ENCODE assay signal across 32 cellular contexts in genomic region chrX:74107666-74108065, GRCh38.
DNase-seq lines count a peak whose midpoint lies in the region; ATAC-seq, FAIRE-seq and TF ChIP-seq lines count a peak whose summit lies in the region.
"Had no signal": no experiment of that assay in that cellular context is flagged by ENCODE, and none has a peak within 500 bp of the region (broad histone marks: within the 10 kb centered on the region; RNA-seq: fewer than 3 reads in every experiment).

No MANE protein-coding gene starts in this region.

- no peaks in the 10 kb centered on the region for H3K9me1 ChIP-seq in endothelial cell of umbilical vein (replicated peaks; ENCODE audit: control insufficient read depth, extremely low read depth, insufficient read depth, low read length)

- no peak overlapping the region for H3K4me2 ChIP-seq in HepG2 (ENCODE audit: low read depth, low read length)
- H3K4me2 ChIP-seq in endothelial cell of umbilical vein (ENCODE audit: insufficient read depth, low read length), result no peak overlapping the region
- H3K4me2 ChIP-seq in mammary epithelial cell (ENCODE audit: insufficient read depth, low read depth, low read length), result no peak overlapping the region
- H3K4me2 ChIP-seq: A549; BLaER1; BLaER1 treated with 17β-estradiol and CSF1 and Interleukin-3, amounts not matched to agents 10 nM and 100 nM had no signal

- no peak overlapping the region for H2AFZ ChIP-seq in HepG2 (ENCODE audit: low read length)
- no peak overlapping the region for H2AFZ ChIP-seq in endothelial cell of umbilical vein (ENCODE audit: low read depth, low read length)
- no peak overlapping the region for H2AFZ ChIP-seq in mammary epithelial cell (ENCODE audit: low read depth, low read length)

- dilution Hi-C loops in endothelial cell of umbilical vein (cut with MboI; ENCODE audit: extremely low pct_ligation_motif_present, low sequenced_read_pairs), result no loop called here
- dilution Hi-C loops in mammary epithelial cell (cut with HindIII; ENCODE audit: low sequenced_read_pairs), result no loop called here

- H3K9ac ChIP-seq in HepG2 (ENCODE audit: insufficient read depth, low read depth, low read length) (no peak overlapping the region), endothelial cell of umbilical vein (replicated peaks; ENCODE audit: extremely low read depth, insufficient read depth, low read length) (no peak overlapping the region), mammary epithelial cell (ENCODE audit: insufficient read depth, low read length) (no peak overlapping the region)
- H3K9ac ChIP-seq: BLaER1; BLaER1 treated with 17β-estradiol and CSF1 and Interleukin-3, amounts not matched to agents 10 nM and 100 nM had no signal

- CTCF ChIA-PET in HepG2 (lab: Yijun Ruan, JAX; ENCODE audit: low intra/inter-chr PET ratio, low total read pairs), result no interaction called here
- CTCF ChIA-PET in endothelial cell of umbilical vein (lab: Charles Lee), result no interaction called here
- CTCF ChIA-PET in mammary epithelial cell (lab: Charles Lee; ENCODE audit: low non-redundant PET), result no interaction called here

- H3K27me3 ChIP-seq in HepG2 (ENCODE audit: control insufficient read depth in 1 of 2, insufficient read depth in 2 of 2, low read length in 2 of 2) (no peaks in the 10 kb centered on the region), right lobe of liver (no peaks in the 10 kb centered on the region), endothelial cell of umbilical vein (ENCODE audit: control insufficient read depth in 2 of 2, insufficient read depth in 2 of 2, low read length in 2 of 2) (no peaks in the 10 kb centered on the region), pancreas (peaks cover 0 to 7% (median 0%) of the 10 kb centered on the region in 4 donors), tibial nerve (peaks cover 0 to 3% of the 10 kb centered on the region in 2 donors), mammary epithelial cell (ENCODE audit: insufficient read depth, low read length) (peaks cover 3% of the 10 kb centered on the region)
- H3K27me3 ChIP-seq: BE2C had no signal

- in situ Hi-C loops in HepG2 (cut with HindIII; ENCODE audit: extremely low pct_ligation_motif_present, low pct_unique_long_range_greater_than_20kb) (no loop called here), mammary epithelial cell (cut with MboI; ENCODE audit: low sequenced_read_pairs in 2 of 2) (no loop called here)

- POLR2A ChIA-PET in HepG2 (lab: Yijun Ruan, JAX), result no interaction called here
- POLR2A ChIA-PET in endothelial cell of umbilical vein (lab: Charles Lee), result no interaction called here

- no peak overlapping the region for H3K27ac ChIP-seq in HepG2 (ENCODE audit: extremely low read length, insufficient read depth, low read length)
- H3K27ac ChIP-seq in right lobe of liver, result no peak overlapping the region
- no peak overlapping the region for H3K27ac ChIP-seq in endothelial cell of umbilical vein (ENCODE audit: insufficient read depth, low read depth, low read length)
- H3K27ac ChIP-seq in pancreas, result no peak overlapping the region
- H3K27ac ChIP-seq in tibial nerve, result no peak overlapping the region
- H3K27ac ChIP-seq in mammary epithelial cell (ENCODE audit: insufficient read depth, low read depth, low read length), result no peak overlapping the region
- H3K27ac ChIP-seq: 22Rv1; A549; BLaER1; BLaER1 treated with 17β-estradiol and CSF1 and Interleukin-3, amounts not matched to agents 10 nM and 100 nM; C4-2B had no signal

- H3K79me2 ChIP-seq in HepG2 (ENCODE audit: insufficient read depth, low read length) (no peaks in the 10 kb centered on the region), endothelial cell of umbilical vein (ENCODE audit: control insufficient read depth, insufficient read depth, low read length) (no peaks in the 10 kb centered on the region), mammary epithelial cell (ENCODE audit: insufficient read depth, low read length) (no peaks in the 10 kb centered on the region)

- intact Hi-C loops in HepG2 (cut with micrococcal nuclease; ENCODE audit: unreplicated experiment), result no loop called here
- intact Hi-C loops in right lobe of liver (cut with DNase I), result no loop called here
- intact Hi-C loops in endothelial cell of umbilical vein (cut with micrococcal nuclease), result no loop called here
- intact Hi-C loops in pancreas (cut with DNase I), result no loop called here
- intact Hi-C loops in mammary epithelial cell (cut with micrococcal nuclease), result no loop called here

- TF ChIP-seq POLR2A in HepG2 (IDR thresholded peaks at IDR 0.05; ENCODE audit: insufficient read depth in 1 of 2, low read depth in 2 of 2, low read length in 2 of 2) (no peak), right lobe of liver (IDR thresholded peaks at IDR 0.05) (no peak), endothelial cell of umbilical vein (IDR thresholded peaks at IDR 0.05; ENCODE audit: low read depth, low read length) (no peak), tibial nerve (IDR thresholded peaks at IDR 0.05) (no peak)

- ATAC-seq in HepG2 (no peak), right lobe of liver (no peak), pancreas (no peak)
- ATAC-seq: A549; CD8-positive, alpha-beta T cell had no signal

- no peaks in the 10 kb centered on the region; the same call in 1 of the 2 replicates for H3K9me3 ChIP-seq in HepG2 (ENCODE audit: low read length)
- H3K9me3 ChIP-seq in right lobe of liver, result no peaks in the 10 kb centered on the region
- no peaks in the 10 kb centered on the region for H3K9me3 ChIP-seq in endothelial cell of umbilical vein (replicated peaks; ENCODE audit: control insufficient read depth, insufficient read depth, low read length)
- no peaks in the 10 kb centered on the region for H3K9me3 ChIP-seq in pancreas
- peaks cover 0 to 10% (median 3%) of the 10 kb centered on the region in 4 donors for H3K9me3 ChIP-seq in tibial nerve
- peaks cover 7% of the 10 kb centered on the region for H3K9me3 ChIP-seq in mammary epithelial cell (replicated peaks; ENCODE audit: insufficient read depth, low read length)
- H3K9me3 ChIP-seq: BE2C, Caco-2 had no signal

- H3K4me3 ChIP-seq in HepG2 (replicated peaks in 1 of 3; ENCODE audit: insufficient read depth in 1 of 3, low read depth in 2 of 3, low read length in 3 of 3), result no peak overlapping the region
- H3K4me3 ChIP-seq in right lobe of liver, result no peak overlapping the region
- no peak overlapping the region for H3K4me3 ChIP-seq in endothelial cell of umbilical vein (replicated peaks in 1 of 3; ENCODE audit: insufficient read depth in 1 of 3, low read depth in 1 of 3, low read length in 3 of 3)
- no peak overlapping the region for H3K4me3 ChIP-seq in pancreas
- H3K4me3 ChIP-seq in tibial nerve, result no peak overlapping the region
- no peak overlapping the region for H3K4me3 ChIP-seq in mammary epithelial cell (replicated peaks in 1 of 3; ENCODE audit: insufficient read depth in 1 of 3, low read depth in 2 of 3, low read length in 3 of 3)
- H3K4me3 ChIP-seq: A549; BLaER1; BLaER1 treated with 17β-estradiol and CSF1 and Interleukin-3, amounts not matched to agents 10 nM and 100 nM had no signal

- H3K36me3 ChIP-seq in HepG2 (replicated peaks in 1 of 2; ENCODE audit: control insufficient read depth in 1 of 2, insufficient read depth in 2 of 2, low read length in 2 of 2), result no peaks in the 10 kb centered on the region
- H3K36me3 ChIP-seq in right lobe of liver, result no peaks in the 10 kb centered on the region
- H3K36me3 ChIP-seq in endothelial cell of umbilical vein (ENCODE audit: control insufficient read depth in 2 of 2, extremely low read depth in 1 of 2, insufficient read depth in 2 of 2, low read length in 2 of 2), result no peaks in the 10 kb centered on the region
- no peaks in the 10 kb centered on the region for H3K36me3 ChIP-seq in pancreas
- peaks cover 0 to 28% (median 0%) of the 10 kb centered on the region in 3 donors for H3K36me3 ChIP-seq in tibial nerve
- no peaks in the 10 kb centered on the region for H3K36me3 ChIP-seq in mammary epithelial cell (ENCODE audit: insufficient read depth, low read length)
- H3K36me3 ChIP-seq: BE2C had no signal

- H4K20me1 ChIP-seq in HepG2 (ENCODE audit: insufficient read depth, low read length), result no peaks in the 10 kb centered on the region
- no peaks in the 10 kb centered on the region for H4K20me1 ChIP-seq in endothelial cell of umbilical vein (replicated peaks; ENCODE audit: control insufficient read depth, extremely low read depth, insufficient read depth, low read length)
- H4K20me1 ChIP-seq in mammary epithelial cell (ENCODE audit: insufficient read depth, low read length), result no peaks in the 10 kb centered on the region
- H4K20me1 ChIP-seq: BLaER1; BLaER1 treated with 17β-estradiol and CSF1 and Interleukin-3, amounts not matched to agents 10 nM and 100 nM had no signal

- DNase-seq in HepG2 (ENCODE audit: low spot score), result no peak
- no peak for DNase-seq in right lobe of liver
- no peak for DNase-seq in endothelial cell of umbilical vein (ENCODE audit: low read depth, low spot score)
- DNase-seq in pancreas, result no peak
- no peak for DNase-seq in tibial nerve (ENCODE audit: low spot score in 2 of 2)
- DNase-seq in mammary epithelial cell, result no peak
- DNase-seq: 8988T; ACHN; AML-193; BE2C; C1 segment of cervical spinal cord; Caco-2; Calu3; CD4-positive, alpha-beta memory T cell; CD4-positive, alpha-beta T cell; CD4-positive, CD25-positive, alpha-beta regulatory T cell; CD8-positive, alpha-beta memory T cell; CD8-positive, alpha-beta T cell; COR-L47; DMS 273 treated with DMSO at 0.1 percent for 48 hours; DMS153; DMS53; DMS79; DMS79 treated with DMSO at 0.1 percent for 48 hours; DND-41; EL had no signal

- FAIRE-seq in HepG2 (lab: Jason Lieb, UNC), result peak; percentile 64
- peak; percentile 55 for FAIRE-seq in endothelial cell of umbilical vein (lab: Jason Lieb, UNC)
- FAIRE-seq in pancreas (lab: Jason Lieb, UNC), result peak; percentile 72
- FAIRE-seq: A204.1 had no signal

- TF ChIP-seq EP300 in HepG2 (IDR thresholded peaks at IDR 0.05; ENCODE audit: low read depth in 2 of 2, low read length in 2 of 2) (no peak), HepG2 (CRISPR knock-in tag; IDR thresholded peaks at IDR 0.05; ENCODE audit: borderline replicate concordance) (no peak), tibial nerve (IDR thresholded peaks at IDR 0.05) (no peak)

- H3K4me1 ChIP-seq in HepG2 (ENCODE audit: insufficient read depth, low read length) (no peaks in the 10 kb centered on the region), right lobe of liver (no peaks in the 10 kb centered on the region), endothelial cell of umbilical vein (ENCODE audit: control insufficient read depth, extremely low read depth, insufficient read depth, low read length) (no peaks in the 10 kb centered on the region), pancreas (no peaks in the 10 kb centered on the region), tibial nerve (no peaks in the 10 kb centered on the region), mammary epithelial cell (ENCODE audit: insufficient read depth, low read length) (peaks cover 9% of the 10 kb centered on the region)
- H3K4me1 ChIP-seq: A549; BE2C; BLaER1; BLaER1 treated with 17β-estradiol and CSF1 and Interleukin-3, amounts not matched to agents 10 nM and 100 nM; Caco-2 had no signal

- no peak for TF ChIP-seq RAD21 in HepG2 (CRISPR knock-in tag; IDR thresholded peaks at IDR 0.05)

- BruUV-seq in HepG2 (replicated peaks; lab: Mats Ljungman, UMichigan) (no TSS peak), endothelial cell of umbilical vein (replicated peaks; lab: Mats Ljungman, UMichigan) (no TSS peak), mammary epithelial cell (replicated peaks; lab: Mats Ljungman, UMichigan) (no TSS peak)

- no peak for TF ChIP-seq CTCF in HepG2 (CRISPR knock-in tag; IDR thresholded peaks at IDR 0.05)
- TF ChIP-seq CTCF in right lobe of liver (IDR thresholded peaks at IDR 0.05), result no peak
- TF ChIP-seq CTCF in endothelial cell of umbilical vein (IDR thresholded peaks at IDR 0.05; ENCODE audit: extremely low read depth in 1 of 2, insufficient read depth in 1 of 2, low read depth in 1 of 2, low read length in 2 of 2), result no peak
- no peak for TF ChIP-seq CTCF in pancreas (IDR thresholded peaks at IDR 0.05)
- TF ChIP-seq CTCF in tibial nerve (IDR thresholded peaks at IDR 0.05), result no peak
- TF ChIP-seq CTCF in mammary epithelial cell (conservative IDR thresholded peaks at IDR 0.05 in 1 of 2, IDR thresholded peaks at IDR 0.05 in 1 of 2; ENCODE audit: extremely low read depth in 1 of 2, insufficient read depth in 1 of 2, low read depth in 1 of 2, low read length in 2 of 2), result no peak
